16 cellular contexts compared by ENCODE assay signal in the genomic region with DNA sequence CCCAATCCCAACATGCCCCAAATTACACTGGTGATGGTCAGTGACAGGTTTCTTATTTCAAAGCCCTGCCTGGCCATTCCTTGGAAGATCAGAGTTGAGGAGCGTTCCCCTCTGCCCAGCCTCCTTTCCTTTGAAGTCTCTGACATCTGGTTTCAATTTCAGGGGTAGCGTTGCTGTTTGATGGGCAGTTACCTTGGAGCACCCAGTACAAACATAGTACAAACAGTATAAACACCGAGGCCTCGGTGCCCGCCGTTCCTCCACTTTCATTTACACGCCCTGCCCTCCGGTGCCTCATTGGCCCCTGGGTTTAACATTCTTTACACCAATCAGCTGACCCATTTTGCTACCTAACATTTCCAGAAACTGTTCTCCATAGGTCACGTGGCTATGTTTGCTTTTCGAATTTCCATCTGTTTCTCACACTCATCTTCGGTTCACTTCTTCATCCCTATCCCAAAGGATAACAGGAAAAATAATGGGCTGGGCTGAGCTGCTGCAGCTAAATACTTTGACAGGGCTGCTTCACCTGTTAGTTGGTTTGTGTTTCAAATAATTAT.
DNase-seq lines count a peak whose midpoint lies in the region; ATAC-seq, FAIRE-seq and TF ChIP-seq lines count a peak whose summit lies in the region.
"Had no signal": no experiment of that assay in that cellular context is flagged by ENCODE, and none has a peak within 500 bp of the region (broad histone marks: within the 10 kb centered on the region; RNA-seq: fewer than 3 reads in every experiment).

No MANE protein-coding gene starts in this region.

- no peak overlapping the region for H2AFZ ChIP-seq in HepG2 (ENCODE audit: low read length)

- no TSS peak for BruUV-seq in HepG2 (replicated peaks; lab: Mats Ljungman, UMichigan)

- no peaks in the 10 kb centered on the region for H3K9me3 ChIP-seq in HepG2 (ENCODE audit: low read length)
- no peaks in the 10 kb centered on the region for H3K9me3 ChIP-seq in right lobe of liver
- no peaks in the 10 kb centered on the region for H3K9me3 ChIP-seq in mucosa of stomach (ENCODE audit: control insufficient read depth, low read length)
- H3K9me3 ChIP-seq: HAP-1, neutrophil, tibial nerve had no signal

- DNase-seq in HepG2 (ENCODE audit: low spot score): peak; percentile 21
- DNase-seq in right lobe of liver: no peak
- DNase-seq in bronchial epithelial cell (ENCODE audit: low read depth): no peak
- no peak for DNase-seq in activated naive CD4-positive, alpha-beta T cell treated with anti-CD3 and anti-CD28 coated beads, Interleukin-2, amount 50 U/mL, for 16 hours
- no peak for DNase-seq in NCI-H187 (lab: John Stamatoyannopoulos, UW)
- DNase-seq: activated CD4-positive, alpha-beta T cell treated with anti-CD3 and anti-CD28 coated beads, Interleukin-2, amount 10 ng/mL, durations not matched to agents 24 days and 14 days; effector CD4-positive, alpha-beta T cell; NCI-H1092; SIG-M5 had no signal

- FAIRE-seq in HepG2 (lab: Jason Lieb, UNC): no peak
- FAIRE-seq in bronchial epithelial cell (lab: Jason Lieb, UNC): peak; percentile 66

- H3K79me2 ChIP-seq in HepG2 (ENCODE audit: insufficient read depth, low read length): no peaks in the 10 kb centered on the region

- no peak overlapping the region for H3K9ac ChIP-seq in HepG2 (ENCODE audit: insufficient read depth, low read depth, low read length)
- no peak overlapping the region for H3K9ac ChIP-seq in mucosa of stomach (ENCODE audit: low read length)

- TF ChIP-seq POLR2A in HepG2 (IDR thresholded peaks at IDR 0.05; ENCODE audit: insufficient read depth in 1 of 2, low read depth in 2 of 2, low read length in 2 of 2): no peak
- TF ChIP-seq POLR2A in right lobe of liver (IDR thresholded peaks at IDR 0.05): no peak

- peaks cover 20% of the 10 kb centered on the region for H3K4me1 ChIP-seq in HepG2 (ENCODE audit: insufficient read depth, low read length)
- H3K4me1 ChIP-seq in right lobe of liver: peaks cover 0 to 21% (median 9%) of the 10 kb centered on the region in 4 donors
- peaks cover 59% of the 10 kb centered on the region for H3K4me1 ChIP-seq in mucosa of stomach (ENCODE audit: control insufficient read depth, insufficient read depth, low read length)

- CTCF ChIA-PET in HepG2 (lab: Yijun Ruan, JAX; ENCODE audit: low intra/inter-chr PET ratio, low total read pairs): no interaction called here

- no peaks in the 10 kb centered on the region for H4K20me1 ChIP-seq in HepG2 (ENCODE audit: insufficient read depth, low read length)

- H3K27me3 ChIP-seq in HepG2 (ENCODE audit: control insufficient read depth in 1 of 2, insufficient read depth in 2 of 2, low read length in 2 of 2): peaks cover 0 to 3% of the 10 kb centered on the region in 2 experiments; a peak in 2 of 5 replicates
- no peaks in the 10 kb centered on the region for H3K27me3 ChIP-seq in right lobe of liver
- H3K27me3 ChIP-seq in bronchial epithelial cell (ENCODE audit: control insufficient read depth, insufficient read depth, low read length): no peaks in the 10 kb centered on the region
- no peaks in the 10 kb centered on the region for H3K27me3 ChIP-seq in mucosa of stomach (ENCODE audit: control insufficient read depth, insufficient read depth, low read length)
- H3K27me3 ChIP-seq: neutrophil, tibial nerve had no signal

- in situ Hi-C loops in HepG2 (cut with HindIII; ENCODE audit: extremely low pct_ligation_motif_present, low pct_unique_long_range_greater_than_20kb): no loop called here

- TF ChIP-seq CTCF in HepG2 (CRISPR knock-in tag; IDR thresholded peaks at IDR 0.05) (no peak), right lobe of liver (IDR thresholded peaks at IDR 0.05) (no peak), bronchial epithelial cell (IDR thresholded peaks at IDR 0.05; ENCODE audit: insufficient read depth, low read length, severe bottlenecking) (no peak)

- H3K4me2 ChIP-seq in HepG2 (ENCODE audit: low read depth, low read length): no peak overlapping the region

- TF ChIP-seq EP300 in HepG2 (IDR thresholded peaks at IDR 0.05; ENCODE audit: low read depth in 2 of 2, low read length in 2 of 2): no peak
- no peak for TF ChIP-seq EP300 in HepG2 (CRISPR knock-in tag; IDR thresholded peaks at IDR 0.05; ENCODE audit: borderline replicate concordance)

- POLR2A ChIA-PET in HepG2 (lab: Yijun Ruan, JAX): no interaction called here

- intact Hi-C loops in HepG2 (cut with micrococcal nuclease; ENCODE audit: unreplicated experiment): no loop called here
- intact Hi-C loops in right lobe of liver (cut with DNase I): no loop called here

- WGBS in HepG2 (ENCODE audit: low lambda C conversion rate): 44% methylated on average over 11 of the region's 11 CpGs
- WGBS in right lobe of liver (ENCODE audit: insufficient coverage, low coverage, low lambda C conversion rate, missing lambda C conversion rate): 79% methylated on average over 10 of the region's 11 CpGs

- H3K27ac ChIP-seq in HepG2 (ENCODE audit: extremely low read length, insufficient read depth, low read length) (no peak overlapping the region), right lobe of liver (no peak overlapping the region)
- H3K27ac ChIP-seq: neutrophil had no signal

- TF ChIP-seq RAD21 in HepG2 (CRISPR knock-in tag; IDR thresholded peaks at IDR 0.05): no peak

- H3K36me3 ChIP-seq in HepG2 (replicated peaks in 1 of 2; ENCODE audit: control insufficient read depth in 1 of 2, insufficient read depth in 2 of 2, low read length in 2 of 2) (no peaks in the 10 kb centered on the region), right lobe of liver (no peaks in the 10 kb centered on the region), bronchial epithelial cell (ENCODE audit: control insufficient read depth, insufficient read depth, low read length) (peaks cover 1% of the 10 kb centered on the region), mucosa of stomach (ENCODE audit: control insufficient read depth, insufficient read depth, low read length) (no peaks in the 10 kb centered on the region)
- H3K36me3 ChIP-seq: HAP-1, neutrophil had no signal

- ATAC-seq in HepG2 (peak; percentile 14; the same call in 2 of the 3 replicates), right lobe of liver (no peak), HG03025 (IDR thresholded peaks at IDR 0.05; ENCODE audit: low FRiP score, unreplicated experiment) (no peak), GM21786 (IDR thresholded peaks at IDR 0.05; ENCODE audit: unreplicated experiment) (no peak)

- H3K4me3 ChIP-seq in HepG2 (replicated peaks in 1 of 3; ENCODE audit: insufficient read depth in 1 of 3, low read depth in 2 of 3, low read length in 3 of 3) (no peak overlapping the region), right lobe of liver (no peak overlapping the region), bronchial epithelial cell (ENCODE audit: low read depth, low read length) (no peak overlapping the region), mucosa of stomach (ENCODE audit: low read length) (peak overlapping the region; percentile 0)
- H3K4me3 ChIP-seq: HAP-1, lung, tibial nerve had no signal

TF ChIP-seq in HepG2, 621 proteins besides CTCF, POLR2A, EP300 and RAD21:
- TF ChIP-seq USF2 (IDR thresholded peaks at IDR 0.05; ENCODE audit: low read depth, low read length): peak; percentile 61
- no peak for TF ChIP-seq USF2 (CRISPR knock-in tag; IDR thresholded peaks at IDR 0.05; ENCODE audit: borderline replicate concordance)
- TF ChIP-seq, protein P1, sequence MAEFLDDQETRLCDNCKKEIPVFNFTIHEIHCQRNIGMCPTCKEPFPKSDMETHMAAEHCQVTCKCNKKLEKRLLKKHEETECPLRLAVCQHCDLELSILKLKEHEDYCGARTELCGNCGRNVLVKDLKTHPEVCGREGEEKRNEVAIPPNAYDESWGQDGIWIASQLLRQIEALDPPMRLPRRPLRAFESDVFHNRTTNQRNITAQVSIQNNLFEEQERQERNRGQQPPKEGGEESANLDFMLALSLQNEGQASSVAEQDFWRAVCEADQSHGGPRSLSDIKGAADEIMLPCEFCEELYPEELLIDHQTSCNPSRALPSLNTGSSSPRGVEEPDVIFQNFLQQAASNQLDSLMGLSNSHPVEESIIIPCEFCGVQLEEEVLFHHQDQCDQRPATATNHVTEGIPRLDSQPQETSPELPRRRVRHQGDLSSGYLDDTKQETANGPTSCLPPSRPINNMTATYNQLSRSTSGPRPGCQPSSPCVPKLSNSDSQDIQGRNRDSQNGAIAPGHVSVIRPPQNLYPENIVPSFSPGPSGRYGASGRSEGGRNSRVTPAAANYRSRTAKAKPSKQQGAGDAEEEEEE (CRISPR knock-in tag; IDR thresholded peaks at IDR 0.05; ENCODE audit: borderline replicate concordance): no peak
